In genomic region chr13:66996503-66996902, GRCh38 we compare ENCODE assay signal across 29 cellular contexts.
DNase-seq lines count a peak whose midpoint lies in the region; ATAC-seq and TF ChIP-seq lines count a peak whose summit lies in the region.
"Had no signal": no experiment of that assay in that cellular context is flagged by ENCODE, and none has a peak within 500 bp of the region (broad histone marks: within the 10 kb centered on the region; RNA-seq: fewer than 3 reads in every experiment).

No MANE protein-coding gene starts in this region.

- H2AFZ ChIP-seq in PC-3 (ENCODE audit: low read length) = no peak overlapping the region
- H2AFZ ChIP-seq: hepatocyte had no signal

- H4K20me1 ChIP-seq in PC-3 (ENCODE audit: low read length) = no peaks in the 10 kb centered on the region

- H3K9me2 ChIP-seq in PC-3 (replicated peaks; ENCODE audit: low read length) = no peaks in the 10 kb centered on the region

- DNase-seq in HEK293T (ENCODE audit: extremely low spot score) = no peak
- DNase-seq in PC-3 = peak; percentile 15
- peak; percentile 13 for DNase-seq in fibroblast of villous mesenchyme (ENCODE audit: low read depth)
- DNase-seq in cardiac septum (ENCODE audit: low spot score) = no peak
- DNase-seq in GDM1 (lab: John Stamatoyannopoulos, UW) = no peak
- DNase-seq: activated CD8-positive, alpha-beta memory T cell treated with anti-CD3 and anti-CD28 coated beads, Interleukin-2, amount 10 ng/mL, durations not matched to agents 7 days and 5 days; activated T-cell treated with anti-CD3 and anti-CD28 coated beads, Interleukin-2, amount 50 U/mL, for 72 hours; central memory CD4-positive, alpha-beta T cell; KG1; left cardiac atrium; MV-4-11; NCI-H1694; NCI-H446; NCI-H774; psoas muscle; RPMI8226; sigmoid colon; SJCRH30; stimulated activated CD4-positive, alpha-beta T cell treated with anti-CD3 and anti-CD28 coated beads, Interleukin-4, amount 100 ng/mL, for 1 hour; T-helper 9 cell had no signal

- TF ChIP-seq CTCF in PC-3 (conservative IDR thresholded peaks at IDR 0.05; ENCODE audit: low read depth, low read length) = no peak
- TF ChIP-seq CTCF in fibroblast of villous mesenchyme (IDR thresholded peaks at IDR 0.05; ENCODE audit: insufficient read depth, low read depth, low read length) = no peak

- no peaks in the 10 kb centered on the region for H3K79me2 ChIP-seq in PC-3 (ENCODE audit: low read length)
- H3K79me2 ChIP-seq: hepatocyte had no signal

- H3K4me1 Mint-ChIP-seq in stimulated activated memory B cell treated with anti-CD40 and anti-IgM and Interleukin-4, amounts not matched to agents 10 μg/mL and 1 μg/mL and 100 μg/mL, for 72 hours = no peaks in the 10 kb centered on the region
- H3K4me1 Mint-ChIP-seq: activated CD8-positive, alpha-beta memory T cell treated with anti-CD3 and anti-CD28 coated beads, Interleukin-2, amount 10 ng/mL, durations not matched to agents 7 days and 5 days; nephron had no signal

- H3K27me3 ChIP-seq in PC-3 (ENCODE audit: low read length) = no peaks in the 10 kb centered on the region
- H3K27me3 ChIP-seq: esophagus muscularis mucosa, gastroesophageal sphincter, hepatocyte, sigmoid colon, SJCRH30, tibial nerve had no signal

- no peaks in the 10 kb centered on the region for H3K36me3 ChIP-seq in PC-3 (ENCODE audit: low read depth, low read length)
- H3K36me3 ChIP-seq: esophagus muscularis mucosa, gastroesophageal sphincter, sigmoid colon, SJCRH30, tibial nerve had no signal

- H3K27ac ChIP-seq in PC-3 (ENCODE audit: low read length) = peak overlapping the region; percentile 16; the same call in 1 of the 2 replicates
- H3K27ac ChIP-seq: esophagus muscularis mucosa, gastroesophageal sphincter, hepatocyte, HL-60, psoas muscle, sigmoid colon, SJCRH30, tibial nerve had no signal

- no peaks in the 10 kb centered on the region for H3F3A ChIP-seq in PC-3 (ENCODE audit: low read length, unreplicated experiment)

- peak; percentile 90 for ATAC-seq in PC-3
- ATAC-seq in HG02759 (IDR thresholded peaks at IDR 0.05; ENCODE audit: unreplicated experiment) = no peak
- no peak for ATAC-seq in stimulated activated memory B cell treated with anti-CD40 and anti-IgM and Interleukin-4, amounts not matched to agents 10 μg/mL and 1 μg/mL and 100 μg/mL, for 72 hours
- ATAC-seq: activated CD8-positive, alpha-beta memory T cell treated with anti-CD3 and anti-CD28 coated beads, Interleukin-2, amount 10 ng/mL, durations not matched to agents 7 days and 5 days; activated T-cell treated with anti-CD3 and anti-CD28 coated beads, Interleukin-2, amount 50 U/mL, for 72 hours; gastroesophageal sphincter; left cardiac atrium; psoas muscle had no signal

- H3K9ac ChIP-seq in PC-3 (ENCODE audit: low read length) = no peak overlapping the region

- H3K4me2 ChIP-seq in PC-3 (ENCODE audit: low read length) = no peak overlapping the region
- H3K4me2 ChIP-seq: hepatocyte had no signal

- intact Hi-C loops in PC-3 (cut with micrococcal nuclease) (loop anchor here (10.0 kb wide), 1 partner anchor 228 kb away; no protein-coding TSS in a partner anchor), cardiac septum (cut with DNase I) (no loop called here)

- no peaks in the 10 kb centered on the region for H3K4me1 ChIP-seq in PC-3 (ENCODE audit: insufficient read depth, low read length)
- H3K4me1 ChIP-seq: psoas muscle, sigmoid colon had no signal

- H3K4me3 Mint-ChIP-seq in stimulated activated memory B cell treated with anti-CD40 and anti-IgM and Interleukin-4, amounts not matched to agents 10 μg/mL and 1 μg/mL and 100 μg/mL, for 72 hours = no peak overlapping the region
- H3K4me3 Mint-ChIP-seq: activated CD8-positive, alpha-beta memory T cell treated with anti-CD3 and anti-CD28 coated beads, Interleukin-2, amount 10 ng/mL, durations not matched to agents 7 days and 5 days; activated T-cell treated with anti-CD3 and anti-CD28 coated beads, Interleukin-2, amount 50 U/mL, for 72 hours; nephron had no signal

- no TSS peak for BruUV-seq in PC-3 (replicated peaks; lab: Mats Ljungman, UMichigan)

- no peaks in the 10 kb centered on the region for H3K9me3 ChIP-seq in PC-3 (ENCODE audit: low read length)
- H3K9me3 ChIP-seq: esophagus muscularis mucosa, gastroesophageal sphincter, psoas muscle, sigmoid colon, SJCRH30, tibial nerve had no signal

- POLR2A ChIA-PET in HEK293T (lab: Yijun Ruan, JAX) (no interaction called here), PC-3 (lab: Charles Lee; ENCODE audit: unreplicated experiment) (interaction anchor here (0.5 kb wide), 1 partner anchor 173 kb away, joined by 3 read pairs; no protein-coding TSS in a partner anchor)

- no peaks in the 10 kb centered on the region for H3K36me3 Mint-ChIP-seq in stimulated activated memory B cell treated with anti-CD40 and anti-IgM and Interleukin-4, amounts not matched to agents 10 μg/mL and 1 μg/mL and 100 μg/mL, for 72 hours
- H3K36me3 Mint-ChIP-seq: activated CD8-positive, alpha-beta memory T cell treated with anti-CD3 and anti-CD28 coated beads, Interleukin-2, amount 10 ng/mL, durations not matched to agents 7 days and 5 days had no signal

- H3K4me3 ChIP-seq in PC-3 (ENCODE audit: low read length) (no peak overlapping the region), fibroblast of villous mesenchyme (ENCODE audit: low read depth, low read length) (no peak overlapping the region)
- H3K4me3 ChIP-seq: esophagus muscularis mucosa, gastroesophageal sphincter, hepatocyte, lung, psoas muscle, sigmoid colon, SJCRH30, tibial nerve had no signal

- no peaks in the 10 kb centered on the region for H3K27me3 Mint-ChIP-seq in stimulated activated memory B cell treated with anti-CD40 and anti-IgM and Interleukin-4, amounts not matched to agents 10 μg/mL and 1 μg/mL and 100 μg/mL, for 72 hours
- H3K27me3 Mint-ChIP-seq: activated CD8-positive, alpha-beta memory T cell treated with anti-CD3 and anti-CD28 coated beads, Interleukin-2, amount 10 ng/mL, durations not matched to agents 7 days and 5 days had no signal

- no peak overlapping the region for H3K27ac Mint-ChIP-seq in stimulated activated memory B cell treated with anti-CD40 and anti-IgM and Interleukin-4, amounts not matched to agents 10 μg/mL and 1 μg/mL and 100 μg/mL, for 72 hours
- H3K27ac Mint-ChIP-seq: activated CD8-positive, alpha-beta memory T cell treated with anti-CD3 and anti-CD28 coated beads, Interleukin-2, amount 10 ng/mL, durations not matched to agents 7 days and 5 days; activated T-cell treated with anti-CD3 and anti-CD28 coated beads, Interleukin-2, amount 50 U/mL, for 72 hours had no signal

- H3K9me3 Mint-ChIP-seq in stimulated activated memory B cell treated with anti-CD40 and anti-IgM and Interleukin-4, amounts not matched to agents 10 μg/mL and 1 μg/mL and 100 μg/mL, for 72 hours = no peaks in the 10 kb centered on the region

- CTCF ChIA-PET in HEK293T (lab: Yijun Ruan, JAX) = interaction anchor here (1.4 kb wide), 1 partner anchor 22 kb away, joined by 7 read pairs; no protein-coding TSS in a partner anchor
- CTCF ChIA-PET in PC-3 (lab: Charles Lee) = no interaction called here

TF ChIP-seq in HEK293T, 16 proteins besides CTCF, POLR2A, EP300 and RAD21:
- peak; percentile 56; the same call in 1 of the 2 replicates for TF ChIP-seq HDGF (IDR thresholded peaks at IDR 0.05; ENCODE audit: borderline replicate concordance)
- no peak for TF ChIP-seq CTBP1 (IDR thresholded peaks at IDR 0.05; ENCODE audit: borderline replicate concordance)
- TF ChIP-seq FOXM1 (IDR thresholded peaks at IDR 0.05; ENCODE audit: borderline replicate concordance) = no peak
- no peak for TF ChIP-seq L3MBTL2 (conservative IDR thresholded peaks at IDR 0.05)
- no peak for TF ChIP-seq TARDBP (IDR thresholded peaks at IDR 0.05)
- TF ChIP-seq FOXA1 (IDR thresholded peaks at IDR 0.05) = 0 out of 2 replicates have a peak, but pooled peaks have one; percentile 22
- TF ChIP-seq ELF4 (IDR thresholded peaks at IDR 0.05) = 0 out of 2 replicates have a peak, but pooled peaks have one; percentile 26
- TF ChIP-seq LEF1 (IDR thresholded peaks at IDR 0.05; ENCODE audit: borderline replicate concordance) = 0 out of 2 replicates have a peak, but pooled peaks have one; percentile 42
- no peak for TF ChIP-seq SUZ12 (IDR thresholded peaks at IDR 0.05)
- TF ChIP-seq PKNOX1 (IDR thresholded peaks at IDR 0.05) = peak; percentile 46; the same call in 1 of the 2 replicates
- TF ChIP-seq ARNT (IDR thresholded peaks at IDR 0.05) = peak; percentile 54; the same call in 1 of the 2 replicates
- TF ChIP-seq NFRKB (IDR thresholded peaks at IDR 0.05) = no peak
- TF ChIP-seq BHLHE40 (IDR thresholded peaks at IDR 0.05; ENCODE audit: borderline replicate concordance) = peak; percentile 34; the same call in 1 of the 2 replicates
- TF ChIP-seq FOXK2 (IDR thresholded peaks at IDR 0.05) = no peak
- no peak for TF ChIP-seq ZNF384 (IDR thresholded peaks at IDR 0.05)
- no peak for TF ChIP-seq SP1 (IDR thresholded peaks at IDR 0.05)

Comparison
In these comparisons a context has a peak if more than half of its experiments do, and no peak if none do; other contexts are left out.
1. DNase-seq: peak in PC-3 (single experiment) and fibroblast of villous mesenchyme (single experiment); none in HEK293T (single experiment), cardiac septum (single experiment) and GDM1 (single experiment).